Comparison of ENCODE assay signal across 9 cellular contexts in genomic region chr16:67228034-67228785, GRCh38. TPM values are rescaled to one million over a fixed set of nuclear protein-coding genes. Genes with fewer than 3 reads are reported as not detected.
DNase-seq lines count a peak whose midpoint lies in the region; ATAC-seq and TF ChIP-seq lines count a peak whose summit lies in the region.
"Had no signal": no experiment of that assay in that cellular context is flagged by ENCODE, and none has a peak within 500 bp of the region (broad histone marks: within the 10 kb centered on the region; RNA-seq: fewer than 3 reads in every experiment).

No MANE protein-coding gene starts in this region.

- H3K4me3 ChIP-seq in SK-N-MC (peak overlapping the region; percentile 88), fibroblast of mammary gland (ENCODE audit: control insufficient read depth, low read depth, low read length) (peak overlapping the region; percentile 97), gastrocnemius medialis (peak overlapping the region; percentile 86 to 99 (median 96))

- no peaks in the 10 kb centered on the region for H3K9me3 ChIP-seq in SK-N-MC (ENCODE audit: low read depth, low read length)
- H3K9me3 ChIP-seq in gastrocnemius medialis, result no peaks in the 10 kb centered on the region

- intact Hi-C loops in gastrocnemius medialis (cut with DNase I; ENCODE audit: low total_unique reads), result no loop called here

- in situ Hi-C loops in gastrocnemius medialis (cut with MboI; ENCODE audit: low sequenced_read_pairs in 4 of 4), result no loop called here

- H3K27me3 ChIP-seq in gastrocnemius medialis, result no peaks in the 10 kb centered on the region

- H3K9ac ChIP-seq in SK-N-MC (ENCODE audit: insufficient read length), result no peak overlapping the region

- DNase-seq in SK-N-MC (ENCODE audit: low read depth, low spot score) (no peak), fibroblast of mammary gland (ENCODE audit: low read depth) (no peak), gastrocnemius medialis (no peak), hippocampal formation (lab: John Stamatoyannopoulos, UW) (no peak)
- no peak for DNase-seq in activated CD8-positive, alpha-beta memory T cell treated with anti-CD3 and anti-CD28 coated beads, Interleukin-2, amount 50 U/mL, for 48 hours
- DNase-seq: activated CD4-positive, alpha-beta T cell treated with anti-CD3 and anti-CD28 coated beads, Interleukin-2, amount 50 U/mL, for 4 hours had no signal

- H3K27ac ChIP-seq in SK-N-MC (no peak overlapping the region), gastrocnemius medialis (peak overlapping the region in 3 of 4 donors; percentile 83 to 94 (median 86))

- H3K36me3 ChIP-seq in SK-N-MC (ENCODE audit: insufficient read depth, low read length) (no peaks in the 10 kb centered on the region; the same call in 1 of the 2 replicates), gastrocnemius medialis (peaks cover 0 to 46% of the 10 kb centered on the region in 2 donors)

- peaks cover 19 to 22% of the 10 kb centered on the region in 2 donors for H3K4me1 ChIP-seq in gastrocnemius medialis

- TF ChIP-seq CTCF in fibroblast of mammary gland (conservative IDR thresholded peaks at IDR 0.05; ENCODE audit: control insufficient read depth, insufficient read depth, low read depth, low read length) (no peak), gastrocnemius medialis (IDR thresholded peaks at IDR 0.05 in 4 of 5, conservative IDR thresholded peaks at IDR 0.05 in 1 of 5) (no peak)

- peak; percentile 5 for TF ChIP-seq POLR2A in GM15510 (IDR thresholded peaks at IDR 0.05; ENCODE audit: borderline replicate concordance, extremely low read depth, insufficient read length)
- TF ChIP-seq POLR2A in gastrocnemius medialis (IDR thresholded peaks at IDR 0.05), result no peak

- no peak for ATAC-seq in gastrocnemius medialis
- ATAC-seq in HG02588 (IDR thresholded peaks at IDR 0.05; ENCODE audit: unreplicated experiment), result no peak
- no peak for ATAC-seq in GM21423 (IDR thresholded peaks at IDR 0.05; ENCODE audit: unreplicated experiment)

RNA-seq across cellular contexts. Expression of gene TMEM208, which starts 1.3 kb away (rescaled TPM):
- 10 to 100 TPM; 14.7 to 35.8 (median 29.2) TPM for total RNA-seq in gastrocnemius medialis

RNA-seq across cellular contexts. Expression of gene FHOD1, which starts 19.1 kb away (rescaled TPM):
- 10 to 100 TPM; 26.3 to 65.3 (median 52.4) TPM for total RNA-seq in gastrocnemius medialis

RNA-seq across cellular contexts. Expression of gene SLC9A5, which starts 20.6 kb away (rescaled TPM):
- 1 to 10 TPM in 3 of 4 donors, under 1 TPM in 1; 0.61 to 2.0 (median 1.2) TPM for total RNA-seq in gastrocnemius medialis

RNA-seq across cellular contexts. Expression of gene ELMO3, which starts 29.3 kb away (rescaled TPM):
- under 1 TPM; 0.09 to 0.55 (median 0.29) TPM for total RNA-seq in gastrocnemius medialis

RNA-seq across cellular contexts. Expression of gene E2F4, which starts 36.3 kb away (rescaled TPM):
- total RNA-seq in gastrocnemius medialis, result 100 to 1,000 TPM in 1 of 4 donors, 10 to 100 TPM in 3; 67.8 to 114 (median 96.5) TPM
